9 cellular contexts compared by ENCODE assay signal in the genomic region with DNA sequence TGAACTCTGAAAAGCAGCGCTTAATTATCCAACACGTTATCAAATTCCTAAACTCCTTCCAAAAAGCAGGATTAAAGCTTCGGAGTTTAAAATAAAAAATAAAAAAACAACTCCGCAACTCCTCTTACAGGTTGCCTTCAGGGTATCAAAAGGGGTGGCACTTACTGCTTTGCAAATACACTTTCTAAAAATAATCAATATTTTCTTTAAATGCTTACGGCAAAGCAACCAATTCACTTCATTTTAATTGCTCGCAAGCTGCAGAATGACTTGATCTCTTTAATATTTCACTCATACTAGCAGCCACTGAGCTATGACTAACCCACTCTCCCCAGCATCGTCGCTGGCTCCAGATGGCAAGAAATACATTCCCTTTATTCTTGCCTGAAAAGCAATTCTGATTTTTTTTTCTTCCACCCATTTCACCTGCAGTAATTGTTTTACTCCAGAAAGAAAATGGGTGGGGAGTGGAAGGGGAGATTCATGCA. TPM values are rescaled to one million over a fixed set of nuclear protein-coding genes. Genes with fewer than 3 reads are reported as not detected.
DNase-seq lines count a peak whose midpoint lies in the region; ATAC-seq, FAIRE-seq and TF ChIP-seq lines count a peak whose summit lies in the region.
"Had no signal": no experiment of that assay in that cellular context is flagged by ENCODE, and none has a peak within 500 bp of the region (broad histone marks: within the 10 kb centered on the region; RNA-seq: fewer than 3 reads in every experiment).

No MANE protein-coding gene starts in this region.

- TF ChIP-seq CTCF in WERI-Rb-1 (IDR thresholded peaks at IDR 0.05; ENCODE audit: low read depth, low read length): no peak
- TF ChIP-seq CTCF in GM13977 (IDR thresholded peaks at IDR 0.05; ENCODE audit: extremely low read depth, insufficient read depth, missing control alignments): no peak

- H3K4me3 ChIP-seq in WERI-Rb-1 (ENCODE audit: low read depth, low read length) (peak overlapping the region; percentile 69), rectal smooth muscle tissue (ENCODE audit: low read length) (peak overlapping the region; percentile 62)

- no peaks in the 10 kb centered on the region for H3K27me3 ChIP-seq in WERI-Rb-1 (ENCODE audit: insufficient read depth, low read depth, severe bottlenecking)
- H3K27me3 ChIP-seq in rectal smooth muscle tissue (ENCODE audit: control insufficient read depth, insufficient read depth, low read length): no peaks in the 10 kb centered on the region

- H3K4me1 ChIP-seq in rectal smooth muscle tissue (ENCODE audit: control insufficient read depth, insufficient read depth, low read length): no peaks in the 10 kb centered on the region

- DNase-seq in NCI-H1092 treated with DMSO at 0.1 percent for 48 hours (lab: John Stamatoyannopoulos, UW): peak; percentile 28
- DNase-seq in NCI-H1092 (lab: John Stamatoyannopoulos, UW): no peak
- DNase-seq in WERI-Rb-1: no peak
- peak; percentile 28 for DNase-seq in frontal cortex (ENCODE audit: low spot score in 2 of 2)
- no peak for DNase-seq in GM13977 (ENCODE audit: low spot score)
- no peak for DNase-seq in NCI-H1930 (lab: John Stamatoyannopoulos, UW)

- H3K9me3 ChIP-seq in WERI-Rb-1 (ENCODE audit: severe bottlenecking): no peaks in the 10 kb centered on the region

- H3K9ac ChIP-seq in rectal smooth muscle tissue (ENCODE audit: low read length): no peak overlapping the region

- H3K36me3 ChIP-seq in WERI-Rb-1: no peaks in the 10 kb centered on the region
- H3K36me3 ChIP-seq in rectal smooth muscle tissue (ENCODE audit: control insufficient read depth, insufficient read depth, low read length): no peaks in the 10 kb centered on the region

- FAIRE-seq in frontal cortex (lab: Jason Lieb, UNC): no peak
- FAIRE-seq: A204.1 had no signal

- in situ Hi-C loops in GM13977 (cut with MboI; ENCODE audit: low pct_unique_long_range_greater_than_20kb, low sequenced_read_pairs, unreplicated experiment): no loop called here

- ATAC-seq in GM18517 (IDR thresholded peaks at IDR 0.05; ENCODE audit: unreplicated experiment): no peak

- no peak overlapping the region for H3K27ac ChIP-seq in WERI-Rb-1
- no peak overlapping the region for H3K27ac ChIP-seq in rectal smooth muscle tissue (ENCODE audit: low read depth, low read length)

RNA-seq across cellular contexts. Expression of gene FHIP2A, which starts 54.4 kb away (rescaled TPM):
- 48.5 TPM for total RNA-seq in frontal cortex

Comparison
In these comparisons a context has a peak if more than half of its experiments do, and no peak if none do; other contexts are left out.
1. DNase-seq: peak in NCI-H1092 treated with DMSO at 0.1 percent for 48 hours (single experiment) and frontal cortex (2 of 2); none in NCI-H1092 (single experiment), WERI-Rb-1 (single experiment), GM13977 (single experiment) and NCI-H1930 (0 of 2).